In the genomic region with DNA sequence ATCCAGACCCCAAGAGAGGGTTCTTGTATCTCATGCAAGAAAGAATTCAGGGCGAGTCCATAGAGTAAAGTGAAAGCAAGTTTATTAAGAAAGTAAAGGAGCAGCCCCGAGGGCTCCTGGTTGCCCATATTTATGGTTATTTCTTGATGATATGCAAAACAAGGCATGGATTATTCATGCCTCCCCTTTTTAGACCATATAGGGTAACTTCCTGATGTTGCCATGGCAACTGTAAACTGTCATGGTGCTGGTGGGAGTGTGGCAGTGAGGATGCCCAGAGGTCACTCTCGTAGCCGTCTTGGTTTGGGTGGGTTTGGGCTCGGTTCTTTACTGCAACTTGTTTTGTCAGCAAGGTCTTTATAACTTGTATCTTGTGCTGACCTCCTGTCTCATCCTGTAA, we compare ENCODE assay signal across 18 cellular contexts.
DNase-seq lines count a peak whose midpoint lies in the region; ATAC-seq, FAIRE-seq and TF ChIP-seq lines count a peak whose summit lies in the region.
"Had no signal": no experiment of that assay in that cellular context is flagged by ENCODE, and none has a peak within 500 bp of the region (broad histone marks: within the 10 kb centered on the region; RNA-seq: fewer than 3 reads in every experiment).

No MANE protein-coding gene starts in this region.

- peak in 1 of 2 experiments; percentile 6 for DNase-seq in A549 (ENCODE audit: low read depth in 1 of 2, low spot score in 1 of 2)
- peak; percentile 4 for DNase-seq in NAMALWA (ENCODE audit: low spot score)
- no peak for DNase-seq in K562 (ENCODE audit: extremely low read depth in 1 of 4, low spot score in 3 of 4)
- DNase-seq in mesendoderm: peak; percentile 3
- DNase-seq in GM10266 (ENCODE audit: extremely low spot score): no peak
- DNase-seq in substantia nigra (lab: John Stamatoyannopoulos, UW): no peak
- DNase-seq in NCI-H2171 (lab: John Stamatoyannopoulos, UW): no peak
- DNase-seq: 8988T; C1 segment of cervical spinal cord; Caco-2; CD4-positive, alpha-beta memory T cell; DMS153; DMS79 treated with DMSO at 0.1 percent for 48 hours; GM23248; H9 had no signal

- H3K9ac ChIP-seq in K562 (ENCODE audit: insufficient read depth in 1 of 2, low read depth in 2 of 2, low read length in 2 of 2) (no peak overlapping the region), mesendoderm (ENCODE audit: low read length) (no peak overlapping the region)
- H3K9ac ChIP-seq: GM23248 had no signal

- H3K79me2 ChIP-seq in K562 (ENCODE audit: control insufficient read depth, insufficient read depth, low read length) (no peaks in the 10 kb centered on the region), mesendoderm (ENCODE audit: control insufficient read depth, insufficient read depth, low read length) (no peaks in the 10 kb centered on the region)

- H3K18ac ChIP-seq in mesendoderm (ENCODE audit: low read length): no peak overlapping the region

- intact Hi-C loops in K562 (cut with micrococcal nuclease): no loop called here

- no peak overlapping the region for H2AK5ac ChIP-seq in mesendoderm (ENCODE audit: low read length)

- TF ChIP-seq RAD21 in A549 (conservative IDR thresholded peaks at IDR 0.05 in 1 of 2, IDR thresholded peaks at IDR 0.05 in 1 of 2) (no peak), K562 (CRISPR knock-in tag; conservative IDR thresholded peaks at IDR 0.05 in 1 of 2, IDR thresholded peaks at IDR 0.05 in 1 of 2) (no peak)

- H3K23ac ChIP-seq in mesendoderm (ENCODE audit: low read length): no peak overlapping the region

- H4K8ac ChIP-seq in mesendoderm (ENCODE audit: low read depth, low read length): no peak overlapping the region

- POLR2A ChIA-PET in A549 (lab: Yijun Ruan, JAX) (interaction anchor here (0.7 kb wide), 1 partner anchor 1940 kb away, joined by 4 read pairs; no protein-coding TSS in a partner anchor), K562 (lab: Yijun Ruan, JAX) (no interaction called here)

- no peaks in the 10 kb centered on the region for H3K79me1 ChIP-seq in mesendoderm (ENCODE audit: low read length)

- no peak for TF ChIP-seq EP300 in A549 (IDR thresholded peaks at IDR 0.05)
- no peak for TF ChIP-seq EP300 in K562 (IDR thresholded peaks at IDR 0.05; ENCODE audit: low read length)

- no peak overlapping the region for H3K56ac ChIP-seq in mesendoderm (ENCODE audit: low read length)

- BruUV-seq in K562 (replicated peaks; lab: Mats Ljungman, UMichigan): no TSS peak

- WGBS in A549 (ENCODE audit: missing lambda C conversion rate): 26% methylated on average over 5 of the region's 5 CpGs
- WGBS in K562 (ENCODE audit: insufficient coverage, low coverage, missing lambda C conversion rate): 2% methylated on average over 4 of the region's 5 CpGs
- no CpG with 5 or more reads among the region's 5 CpGs for WGBS in mesendoderm (ENCODE audit: extremely low coverage, insufficient coverage, low lambda C conversion rate)

- H3K9me1 ChIP-seq in K562 (ENCODE audit: control insufficient read depth, insufficient read depth, low read length): no peaks in the 10 kb centered on the region

- H2BK120ac ChIP-seq in mesendoderm (ENCODE audit: low read depth, low read length): no peak overlapping the region

- no peak for FAIRE-seq in A549 (lab: Jason Lieb, UNC)
- FAIRE-seq in K562 (lab: Jason Lieb, UNC): peak; percentile 29
- FAIRE-seq: GM12878, GM19239 had no signal

- H3K27me3 ChIP-seq in K562 (ENCODE audit: control insufficient read depth in 2 of 2, insufficient read depth in 2 of 2, low read length in 2 of 2) (no peaks in the 10 kb centered on the region), mesendoderm (ENCODE audit: insufficient read depth, low read length, poor library complexity) (no peaks in the 10 kb centered on the region)

- peaks cover 13% of the 10 kb centered on the region; the same call in 1 of the 3 replicates for H3K4me1 ChIP-seq in A549
- no peaks in the 10 kb centered on the region for H3K4me1 ChIP-seq in K562 (replicated peaks in 1 of 2; ENCODE audit: control insufficient read depth in 2 of 2, insufficient read depth in 2 of 2, low read length in 2 of 2)
- no peaks in the 10 kb centered on the region for H3K4me1 ChIP-seq in mesendoderm (ENCODE audit: control insufficient read depth, low read depth, low read length)
- H3K4me1 ChIP-seq: Caco-2 had no signal

- no peak overlapping the region for H2BK15ac ChIP-seq in mesendoderm (replicated peaks; ENCODE audit: low read depth)

- CTCF ChIA-PET in A549 (lab: Yijun Ruan, JAX): no interaction called here
- CTCF ChIA-PET in K562 (lab: Yijun Ruan, JAX; ENCODE audit: low intra/inter-chr PET ratio): no interaction called here

- H3K4me2 ChIP-seq in A549 (peak overlapping the region; percentile 60), K562 (ENCODE audit: insufficient read depth, low read length) (no peak overlapping the region), mesendoderm (ENCODE audit: low read length) (no peak overlapping the region)

- H3K4me3 ChIP-seq in A549 (no peak overlapping the region), K562 (no peak overlapping the region), mesendoderm (ENCODE audit: low read length) (no peak overlapping the region)
- H3K4me3 ChIP-seq: GM12878, GM23248 had no signal

- H2BK5ac ChIP-seq in mesendoderm (ENCODE audit: low read length): no peak overlapping the region

- 0 out of 3 replicates have a peak, but pooled peaks cover 8% of the 10 kb centered on the region for H3K9me3 ChIP-seq in A549
- no peaks in the 10 kb centered on the region for H3K9me3 ChIP-seq in K562 (replicated peaks; ENCODE audit: control insufficient read depth, insufficient read depth, low read depth, low read length)
- H3K9me3 ChIP-seq: Caco-2 had no signal

- no peak overlapping the region for H4K5ac ChIP-seq in mesendoderm (ENCODE audit: low read length)

- H3K36me3 ChIP-seq in K562 (ENCODE audit: control insufficient read depth, insufficient read depth, low read length) (no peaks in the 10 kb centered on the region), mesendoderm (ENCODE audit: control insufficient read depth, insufficient read depth, low read length) (no peaks in the 10 kb centered on the region)

- no peak for TF ChIP-seq CTCF in A549 (IDR thresholded peaks at IDR 0.05)
- TF ChIP-seq CTCF in K562 (IDR thresholded peaks at IDR 0.05 in 2 of 3, conservative IDR thresholded peaks at IDR 0.05 in 1 of 3; ENCODE audit: insufficient read depth in 2 of 3, low read depth in 1 of 3, low read length in 3 of 3): no peak
- TF ChIP-seq CTCF in GM10266 (IDR thresholded peaks at IDR 0.05; ENCODE audit: control insufficient read depth, insufficient read depth, low read depth, missing control alignments): no peak

- H4K20me1 ChIP-seq in K562 (replicated peaks; ENCODE audit: control insufficient read depth, insufficient read depth, low read length): no peaks in the 10 kb centered on the region

- peak in 1 of 2 experiments; percentile 48; a peak in 3 of 6 replicates for ATAC-seq in A549
- ATAC-seq in K562: no peak
- ATAC-seq: GM12878, HCT116 had no signal

- no peak overlapping the region for H3K4ac ChIP-seq in mesendoderm (ENCODE audit: low read depth, low read length)

- in situ Hi-C loops in K562 (cut with MboI): no loop called here

- H3K27ac ChIP-seq in A549 (no peak overlapping the region), K562 (ENCODE audit: extremely low read depth, low read depth, low read length) (no peak overlapping the region), mesendoderm (ENCODE audit: low read depth, low read length) (no peak overlapping the region), substantia nigra (ENCODE audit: low read depth, low read length, poor library complexity, severe bottlenecking) (no peak overlapping the region)
- H3K27ac ChIP-seq: GM23248 had no signal

- H2AFZ ChIP-seq in K562 (ENCODE audit: low read depth, low read length): no peak overlapping the region
- H2AFZ ChIP-seq: GM23248 had no signal

- TF ChIP-seq POLR2A in A549 (IDR thresholded peaks at IDR 0.05; ENCODE audit: low read length) (no peak), K562 (conservative IDR thresholded peaks at IDR 0.05) (no peak)

TF ChIP-seq in A549, 52 proteins besides CTCF, POLR2A, EP300 and RAD21:
- TF ChIP-seq ZFP36 (IDR thresholded peaks at IDR 0.05; ENCODE audit: borderline replicate concordance, partially characterized antibody) (no peak), HOXA7 (CRISPR knock-in tag; IDR thresholded peaks at IDR 0.05) (no peak)

TF ChIP-seq in K562, 482 proteins besides CTCF, POLR2A, EP300 and RAD21:
- TF ChIP-seq PTBP1 (IDR thresholded peaks at IDR 0.05; ENCODE audit: low read depth, low read length) (no peak), COPS2 (conservative IDR thresholded peaks at IDR 0.05) (no peak), MTA2 (IDR thresholded peaks at IDR 0.05; ENCODE audit: low read depth) (no peak), SRF (CRISPR knock-in tag; IDR thresholded peaks at IDR 0.05) (peak in 1 of 2 experiments; percentile 61; a peak in 1 of 4 replicates), RFX1 (IDR thresholded peaks at IDR 0.05) (peak; percentile 88), NR4A1 (CRISPR knock-in tag; IDR thresholded peaks at IDR 0.05) (no peak), NR4A1 (tag; IDR thresholded peaks at IDR 0.05) (no peak), ZNF212 (CRISPR knock-in tag; IDR thresholded peaks at IDR 0.05) (no peak), BMI1 (IDR thresholded peaks at IDR 0.05; ENCODE audit: low read length) (no peak)

Comparison
In these comparisons a context has a peak if more than half of its experiments do, and no peak if none do; other contexts are left out.
1. DNase-seq: peak in NAMALWA (single experiment) and mesendoderm (single experiment); none in K562 (0 of 4), GM10266 (single experiment), substantia nigra (0 of 49) and NCI-H2171 (single experiment).